ENCODE assay signal across 23 cellular contexts in the genomic region with DNA sequence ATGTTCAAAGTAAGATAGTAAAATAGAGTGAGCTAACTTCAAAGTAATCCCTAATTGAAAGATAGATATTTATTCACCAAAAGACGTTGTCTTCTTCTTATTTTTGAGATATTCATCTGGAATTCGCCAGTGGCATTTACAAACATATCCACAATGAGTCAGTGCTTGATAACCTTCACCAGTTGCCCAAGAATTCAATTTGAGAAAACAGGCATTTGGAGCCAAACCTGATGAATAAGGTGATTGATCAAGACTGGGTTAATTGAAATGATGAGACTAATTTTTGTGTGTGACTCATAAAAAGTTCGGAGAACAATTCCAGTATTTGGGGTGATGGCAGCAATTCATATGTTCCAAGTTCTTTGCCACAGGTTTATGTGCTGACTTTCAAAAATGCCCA.
A peak's percentile ranks its signal among the peaks of the same experiment; 100 is the strongest.
DNase-seq lines count a peak whose midpoint lies in the region; ATAC-seq and TF ChIP-seq lines count a peak whose summit lies in the region.
"Had no signal": no experiment of that assay in that cellular context is flagged by ENCODE, and none has a peak within 500 bp of the region (broad histone marks: within the 10 kb centered on the region; RNA-seq: fewer than 3 reads in every experiment).

No MANE protein-coding gene starts in this region.

- H3K4me2 ChIP-seq in mammary epithelial cell (ENCODE audit: insufficient read depth, low read depth, low read length): peak overlapping the region; percentile 5

- BruUV-seq in mammary epithelial cell (replicated peaks; lab: Mats Ljungman, UMichigan): no TSS peak

- H3K27ac Mint-ChIP-seq in glutamatergic neuron (ENCODE audit: unreplicated experiment): no peak overlapping the region
- H3K27ac Mint-ChIP-seq: activated CD8-positive, alpha-beta T cell treated with anti-CD3 and anti-CD28 coated beads, Interleukin-2, amount 10 ng/mL, durations not matched to agents 7 days and 5 days; activated naive CD8-positive, alpha-beta T cell; natural killer cell treated with Interleukin-12 subunit alpha and Interleukin-12 subunit beta and Interleukin-15 and Interleukin-18, amount 100 ng/mL, for 72 hours had no signal

- no peaks in the 10 kb centered on the region for H3K27me3 ChIP-seq in mammary epithelial cell (ENCODE audit: insufficient read depth, low read length)
- H3K27me3 ChIP-seq: esophagus squamous epithelium, tibial nerve had no signal

- CTCF ChIA-PET in mammary epithelial cell (lab: Charles Lee; ENCODE audit: low non-redundant PET): no interaction called here

- H3K79me2 ChIP-seq in mammary epithelial cell (ENCODE audit: insufficient read depth, low read length): no peaks in the 10 kb centered on the region

- H3K36me3 Mint-ChIP-seq in activated T-cell treated with anti-CD3 and anti-CD28 coated beads, Interleukin-2, amount 50 U/mL, for 4 hours (ENCODE audit: insufficient read depth): no peaks in the 10 kb centered on the region
- no peaks in the 10 kb centered on the region for H3K36me3 Mint-ChIP-seq in glutamatergic neuron (ENCODE audit: unreplicated experiment)
- H3K36me3 Mint-ChIP-seq: activated naive CD8-positive, alpha-beta T cell; natural killer cell treated with Interleukin-12 subunit alpha and Interleukin-12 subunit beta and Interleukin-15 and Interleukin-18, amount 100 ng/mL, for 72 hours had no signal

- H3K9me3 ChIP-seq in mammary epithelial cell (replicated peaks; ENCODE audit: insufficient read depth, low read length): no peaks in the 10 kb centered on the region
- H3K9me3 ChIP-seq: esophagus squamous epithelium, lower lobe of right lung, mucosa of descending colon had no signal

- 3% methylated on average over 3 of the region's 3 CpGs for WGBS in mammary epithelial cell (ENCODE audit: low coverage, missing lambda C conversion rate)

- H3K4me3 Mint-ChIP-seq in activated T-cell treated with anti-CD3 and anti-CD28 coated beads, Interleukin-2, amount 50 U/mL, for 4 hours: no peak overlapping the region
- H3K4me3 Mint-ChIP-seq in glutamatergic neuron (ENCODE audit: unreplicated experiment): no peak overlapping the region
- H3K4me3 Mint-ChIP-seq: activated CD8-positive, alpha-beta T cell treated with anti-CD3 and anti-CD28 coated beads, Interleukin-2, amount 10 ng/mL, durations not matched to agents 7 days and 5 days; activated naive CD8-positive, alpha-beta T cell; natural killer cell treated with Interleukin-12 subunit alpha and Interleukin-12 subunit beta and Interleukin-15 and Interleukin-18, amount 100 ng/mL, for 72 hours had no signal

- peak; percentile 9 for DNase-seq in GM03348 (ENCODE audit: low spot score)
- peak; percentile 51 for DNase-seq in NCI-H226
- DNase-seq in mammary epithelial cell: peak; percentile 66
- no peak for DNase-seq in activated T-cell treated with anti-CD3 and anti-CD28 coated beads, Interleukin-2, amount 50 U/mL, for 4 hours
- DNase-seq in glutamatergic neuron: no peak
- DNase-seq in NCI-H1048 (lab: John Stamatoyannopoulos, UW): no peak
- DNase-seq: activated CD8-positive, alpha-beta T cell treated with anti-CD3 and anti-CD28 coated beads, Interleukin-2, amount 10 ng/mL, durations not matched to agents 7 days and 5 days; C1 segment of cervical spinal cord; dermis blood vessel endothelial cell; DMS79; esophagus squamous epithelium; KG1; lower lobe of right lung; mucosa of descending colon; NCI-H2029; NCI-H524 treated with DMSO at 0.1 percent for 48 hours; NK-92 treated with Interleukin-12 subunit alpha and Interleukin-12 subunit beta, amount 100 ng/mL, for 24 hours; SHP77; stimulated activated CD4-positive, alpha-beta T cell treated with anti-CD3 and anti-CD28 coated beads, Interleukin-4, amount 100 ng/mL, for 24 hours had no signal

- H2AFZ ChIP-seq in mammary epithelial cell (ENCODE audit: low read depth, low read length): no peak overlapping the region

- intact Hi-C loops in mammary epithelial cell (cut with micrococcal nuclease): no loop called here

- ATAC-seq in activated T-cell treated with anti-CD3 and anti-CD28 coated beads, Interleukin-2, amount 50 U/mL, for 4 hours: no peak
- ATAC-seq in HG02642 (IDR thresholded peaks at IDR 0.05; ENCODE audit: poor library complexity, unreplicated experiment): no peak
- ATAC-seq: activated CD8-positive, alpha-beta T cell treated with anti-CD3 and anti-CD28 coated beads, Interleukin-2, amount 10 ng/mL, durations not matched to agents 7 days and 5 days; lower lobe of right lung; mucosa of descending colon; natural killer cell treated with Interleukin-12 subunit alpha and Interleukin-12 subunit beta and Interleukin-15 and Interleukin-18, amount 100 ng/mL, for 72 hours had no signal

- dilution Hi-C loops in mammary epithelial cell (cut with HindIII; ENCODE audit: low sequenced_read_pairs): no loop called here

- peaks cover 26% of the 10 kb centered on the region for H3K4me1 ChIP-seq in mammary epithelial cell (ENCODE audit: insufficient read depth, low read length)
- H3K4me1 ChIP-seq: esophagus squamous epithelium, lower lobe of right lung had no signal

- TF ChIP-seq CTCF in mammary epithelial cell (conservative IDR thresholded peaks at IDR 0.05 in 1 of 2, IDR thresholded peaks at IDR 0.05 in 1 of 2; ENCODE audit: extremely low read depth in 1 of 2, insufficient read depth in 1 of 2, low read depth in 1 of 2, low read length in 2 of 2): no peak
- no peak for TF ChIP-seq CTCF in glutamatergic neuron (IDR thresholded peaks at IDR 0.05; ENCODE audit: partially characterized antibody, unreplicated experiment)

- H3K27me3 Mint-ChIP-seq in activated T-cell treated with anti-CD3 and anti-CD28 coated beads, Interleukin-2, amount 50 U/mL, for 4 hours (ENCODE audit: low read depth): peaks cover 2% of the 10 kb centered on the region
- H3K27me3 Mint-ChIP-seq in glutamatergic neuron (ENCODE audit: unreplicated experiment): no peaks in the 10 kb centered on the region
- H3K27me3 Mint-ChIP-seq: activated naive CD8-positive, alpha-beta T cell; natural killer cell treated with Interleukin-12 subunit alpha and Interleukin-12 subunit beta and Interleukin-15 and Interleukin-18, amount 100 ng/mL, for 72 hours had no signal

- in situ Hi-C loops in mammary epithelial cell (cut with MboI; ENCODE audit: low sequenced_read_pairs in 2 of 2): no loop called here

- H4K20me1 ChIP-seq in mammary epithelial cell (ENCODE audit: insufficient read depth, low read length): no peaks in the 10 kb centered on the region

- H3K9ac ChIP-seq in mammary epithelial cell (ENCODE audit: insufficient read depth, low read length): no peak overlapping the region

- H3K4me1 Mint-ChIP-seq in activated T-cell treated with anti-CD3 and anti-CD28 coated beads, Interleukin-2, amount 50 U/mL, for 4 hours (ENCODE audit: low read depth): no peaks in the 10 kb centered on the region
- peaks cover 8% of the 10 kb centered on the region for H3K4me1 Mint-ChIP-seq in glutamatergic neuron (ENCODE audit: low read depth, unreplicated experiment)

- no peak overlapping the region for H3K4me3 ChIP-seq in mammary epithelial cell (replicated peaks in 1 of 3; ENCODE audit: insufficient read depth in 1 of 3, low read depth in 2 of 3, low read length in 3 of 3)
- H3K4me3 ChIP-seq: esophagus squamous epithelium, lower lobe of right lung, mucosa of descending colon, tibial nerve had no signal

- no peak overlapping the region for H3K27ac ChIP-seq in mammary epithelial cell (ENCODE audit: insufficient read depth, low read depth, low read length)
- H3K27ac ChIP-seq: esophagus squamous epithelium, lower lobe of right lung, tibial nerve had no signal

- H3K9me3 Mint-ChIP-seq in activated T-cell treated with anti-CD3 and anti-CD28 coated beads, Interleukin-2, amount 50 U/mL, for 4 hours: peaks cover 8% of the 10 kb centered on the region
- H3K9me3 Mint-ChIP-seq in glutamatergic neuron (ENCODE audit: unreplicated experiment): peaks cover 3% of the 10 kb centered on the region

- no peaks in the 10 kb centered on the region for H3K36me3 ChIP-seq in mammary epithelial cell (ENCODE audit: insufficient read depth, low read length)
- H3K36me3 ChIP-seq: esophagus squamous epithelium, lower lobe of right lung, tibial nerve had no signal

Comparison
In these comparisons a context has a peak if more than half of its experiments do, and no peak if none do; other contexts are left out.
1. DNase-seq: peak in GM03348 (single experiment), NCI-H226 (single experiment) and mammary epithelial cell (single experiment); none in activated T-cell treated with anti-CD3 and anti-CD28 coated beads, Interleukin-2, amount 50 U/mL, for 4 hours (single experiment), glutamatergic neuron (single experiment) and NCI-H1048 (single experiment).